In the genomic region with DNA sequence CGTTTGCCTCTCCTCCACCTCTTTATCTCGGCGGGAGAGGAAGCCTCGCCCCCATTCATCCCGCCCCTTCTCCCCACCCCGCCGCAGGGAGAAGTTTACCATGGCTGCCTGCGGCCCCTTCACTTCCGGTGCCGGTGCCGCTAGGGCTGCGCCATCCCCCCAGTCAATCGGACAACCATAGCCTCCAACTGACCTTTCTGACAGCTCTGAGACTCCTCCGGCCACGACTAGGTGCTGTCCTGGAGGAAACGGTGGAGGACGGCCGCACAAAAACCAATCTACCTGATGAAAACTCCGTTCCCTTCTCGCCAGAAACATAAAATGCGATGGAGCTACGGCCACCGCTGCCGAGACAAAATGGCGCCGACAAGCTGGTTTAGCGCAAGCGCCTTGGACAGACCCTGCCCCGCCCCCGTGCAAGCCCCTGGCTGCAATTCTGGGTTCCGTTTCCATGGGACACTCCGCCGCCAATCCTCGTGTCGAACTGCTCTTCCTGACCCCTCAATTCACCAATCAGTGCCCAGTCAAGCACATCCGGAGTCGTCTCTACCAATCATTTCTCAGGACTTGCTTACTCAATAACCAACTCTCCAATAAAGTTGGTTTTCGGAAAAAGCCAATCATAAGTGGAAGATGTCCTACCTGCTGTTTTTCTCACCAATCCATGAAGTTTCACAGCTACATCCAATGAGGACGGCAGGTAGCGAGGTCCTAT, we compare ENCODE assay signal across 8 cellular contexts. TPM values are rescaled to one million over a fixed set of nuclear protein-coding genes. Genes with fewer than 3 reads are reported as not detected.
DNase-seq lines count a peak whose midpoint lies in the region; ATAC-seq and TF ChIP-seq lines count a peak whose summit lies in the region.

No MANE protein-coding gene starts in this region.

- H3K9me3 Mint-ChIP-seq in activated naive CD8-positive, alpha-beta T cell treated with anti-CD3 and anti-CD28 coated beads for 36 hours = no peaks in the 10 kb centered on the region
- no peaks in the 10 kb centered on the region for H3K9me3 Mint-ChIP-seq in osteocyte (ENCODE audit: unreplicated experiment)

- H3K36me3 ChIP-seq in SK-N-MC (ENCODE audit: insufficient read depth, low read length) (peaks cover 40% of the 10 kb centered on the region), thyroid gland (peaks cover 1 to 10% of the 10 kb centered on the region in 2 donors)

- no peaks in the 10 kb centered on the region for H3K27me3 Mint-ChIP-seq in activated naive CD8-positive, alpha-beta T cell treated with anti-CD3 and anti-CD28 coated beads for 36 hours
- no peaks in the 10 kb centered on the region for H3K27me3 Mint-ChIP-seq in osteocyte (ENCODE audit: unreplicated experiment)

- H3K27ac ChIP-seq in SK-N-MC (peak overlapping the region; percentile 99), thyroid gland (peak overlapping the region; percentile 91 to 98 (median 96))

- H3K36me3 Mint-ChIP-seq in activated naive CD8-positive, alpha-beta T cell treated with anti-CD3 and anti-CD28 coated beads for 36 hours = peaks cover 28% of the 10 kb centered on the region
- H3K36me3 Mint-ChIP-seq in osteocyte (ENCODE audit: unreplicated experiment) = peaks cover 16% of the 10 kb centered on the region

- peak; percentile 100 for DNase-seq in NCI-H1048 (lab: John Stamatoyannopoulos, UW)
- DNase-seq in SK-N-MC (ENCODE audit: low read depth, low spot score) = peak; percentile 99
- DNase-seq in activated naive CD8-positive, alpha-beta T cell treated with anti-CD3 and anti-CD28 coated beads for 36 hours = peak; percentile 97
- peak; percentile 96 to 100 (median 99) for DNase-seq in head of caudate nucleus
- peak; percentile 99 for DNase-seq in osteocyte (ENCODE audit: extremely low spot score, unreplicated experiment)
- peak; percentile 99 for DNase-seq in thyroid gland

- H3K9ac ChIP-seq in SK-N-MC (ENCODE audit: insufficient read length) = peak overlapping the region; percentile 97

- TF ChIP-seq CTCF in osteocyte (IDR thresholded peaks at IDR 0.05) = peak; percentile 20
- TF ChIP-seq CTCF in thyroid gland (IDR thresholded peaks at IDR 0.05) = no peak

- peaks cover 17 to 18% of the 10 kb centered on the region in 2 donors for H3K4me1 ChIP-seq in thyroid gland

- no peak overlapping the region for H3K4me3 Mint-ChIP-seq in activated naive CD8-positive, alpha-beta T cell treated with anti-CD3 and anti-CD28 coated beads for 36 hours
- H3K4me3 Mint-ChIP-seq in osteocyte (ENCODE audit: unreplicated experiment) = no peak overlapping the region

- 0% methylated on average over 26 to 37 of the region's 40 CpGs for whole genome bisulfite sequencing in thyroid gland, 2 donors

- ATAC-seq in HG02571 (IDR thresholded peaks at IDR 0.05; ENCODE audit: unreplicated experiment) = peak; percentile 83

- intact Hi-C loops in head of caudate nucleus (cut with DNase I) (loop anchor here (2.0 to 5.0 kb wide), 2 partner anchors 53 to 129 kb away; partner anchors contain the start of genes KIAA0586, PSMA3 and TIMM9), thyroid gland (cut with DNase I) (loop anchor here (5.0 kb wide), 1 partner anchor 56 kb away; the partner anchor contains the start of gene PSMA3)

- peaks cover 36% of the 10 kb centered on the region for H3K4me1 Mint-ChIP-seq in activated naive CD8-positive, alpha-beta T cell treated with anti-CD3 and anti-CD28 coated beads for 36 hours
- H3K4me1 Mint-ChIP-seq in osteocyte (ENCODE audit: unreplicated experiment) = peaks cover 31% of the 10 kb centered on the region

- H3K4me3 ChIP-seq in GM08714 (ENCODE audit: low read length) = peak overlapping the region; percentile 95
- peak overlapping the region; percentile 98 for H3K4me3 ChIP-seq in SK-N-MC
- peak overlapping the region; percentile 38 to 93 (median 44) for H3K4me3 ChIP-seq in thyroid gland (replicated peaks in 1 of 3)

- no peaks in the 10 kb centered on the region for H3K9me3 ChIP-seq in SK-N-MC (ENCODE audit: low read depth, low read length)
- no peaks in the 10 kb centered on the region for H3K9me3 ChIP-seq in thyroid gland

- peak; percentile 24 to 62 for TF ChIP-seq POLR2A in thyroid gland (IDR thresholded peaks at IDR 0.05)

- no peaks in the 10 kb centered on the region for H3K27me3 ChIP-seq in thyroid gland

- no peak overlapping the region for H3K27ac Mint-ChIP-seq in activated naive CD8-positive, alpha-beta T cell treated with anti-CD3 and anti-CD28 coated beads for 36 hours
- no peak overlapping the region for H3K27ac Mint-ChIP-seq in osteocyte (ENCODE audit: unreplicated experiment)

RNA-seq across cellular contexts. Expression of gene ARID4A, which starts 0.4 kb away (rescaled TPM):
- 10 to 100 TPM; 18.6 to 19.8 TPM for total RNA-seq in activated naive CD8-positive, alpha-beta T cell treated with anti-CD3 and anti-CD28 coated beads for 36 hours
- total RNA-seq in osteocyte (19.1 and 22.7 TPM in 2 replicates), thyroid gland (10 to 100 TPM; 17.1 to 18.7 (median 17.6) TPM)

RNA-seq across cellular contexts. Expression of gene PSMA3, which starts 53.3 kb away (rescaled TPM):
- total RNA-seq in activated naive CD8-positive, alpha-beta T cell treated with anti-CD3 and anti-CD28 coated beads for 36 hours = 100 to 1,000 TPM; 397 to 408 TPM
- total RNA-seq in osteocyte = 143 and 156 TPM in 2 replicates
- total RNA-seq in thyroid gland = 100 to 1,000 TPM in 3 of 4 donors, 10 to 100 TPM in 1; 98.6 to 151 (median 131) TPM

Comparison
In these comparisons a context has a peak if more than half of its experiments do, and no peak if none do; other contexts are left out.
1. Peak in every context shown above with its lines: DNase-seq, ATAC-seq, H3K4me3 ChIP-seq and H3K27ac ChIP-seq.
2. H3K4me3 ChIP-seq: peak in every context shown above with its lines; median percentile 98 in SK-N-MC; 95 in GM08714; 44 in thyroid gland.